3 cellular contexts compared by ENCODE assay signal in the genomic region with DNA sequence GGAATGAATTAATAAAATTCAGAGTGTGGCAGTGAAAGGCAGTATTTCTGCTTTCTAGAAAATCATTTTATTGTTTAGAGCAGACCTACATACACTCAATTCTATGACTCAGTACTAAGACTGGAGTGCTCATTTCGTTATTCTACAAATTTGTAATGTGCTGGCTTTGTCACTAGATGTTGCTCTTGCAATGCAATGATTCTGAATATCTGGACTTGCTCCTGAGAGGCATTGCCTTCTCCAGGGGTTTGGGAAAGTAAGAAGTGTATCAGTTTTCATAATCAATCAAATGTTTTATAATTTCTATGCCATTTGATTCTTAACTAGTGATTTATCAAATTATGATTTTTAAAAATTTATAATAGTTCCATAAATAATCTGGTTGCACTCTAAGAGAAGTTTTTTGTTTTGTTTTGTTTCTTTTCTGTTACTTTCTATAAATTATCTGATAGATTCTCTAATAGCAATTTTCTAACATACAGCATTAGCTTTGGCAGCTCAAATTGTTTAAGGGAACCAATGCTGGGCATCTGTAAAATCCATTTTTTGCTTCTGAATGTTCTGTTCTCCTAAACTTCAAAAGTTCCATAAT.
TF ChIP-seq lines count a peak whose summit lies in the region.

No MANE protein-coding gene starts in this region.

TF ChIP-seq in A549, 52 proteins besides CTCF, POLR2A, EP300 and RAD21:
- TF ChIP-seq SMC3 (IDR thresholded peaks at IDR 0.05) (peak; percentile 93), NFE2L2 (conservative IDR thresholded peaks at IDR 0.05; ENCODE audit: low read length) (no peak), FOSL2 (IDR thresholded peaks at IDR 0.05) (no peak), FOSL2 (CRISPR knock-in tag; IDR thresholded peaks at IDR 0.05) (peak; percentile 51; the same call in 1 of the 2 replicates)

TF ChIP-seq in HEK293, 187 proteins besides CTCF, POLR2A, EP300 and RAD21 (continues in another document):
- TF ChIP-seq, protein P1, sequence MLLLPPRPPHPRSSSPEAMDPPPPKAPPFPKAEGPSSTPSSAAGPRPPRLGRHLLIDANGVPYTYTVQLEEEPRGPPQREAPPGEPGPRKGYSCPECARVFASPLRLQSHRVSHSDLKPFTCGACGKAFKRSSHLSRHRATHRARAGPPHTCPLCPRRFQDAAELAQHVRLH (tag by site-specific recombination; IDR thresholded peaks at IDR 0.05) = no peak
- TF ChIP-seq ZFP41 (tag by site-specific recombination; IDR thresholded peaks at IDR 0.05; ENCODE audit: borderline replicate concordance) (no peak), ZNF560 (tag by site-specific recombination; IDR thresholded peaks at IDR 0.05; ENCODE audit: borderline replicate concordance) (no peak), ZNF514 (tag by site-specific recombination; IDR thresholded peaks at IDR 0.05) (no peak), ZNF324 (tag by site-specific recombination; IDR thresholded peaks at IDR 0.05) (no peak), SCRT1 (tag by site-specific recombination; IDR thresholded peaks at IDR 0.05; ENCODE audit: borderline replicate concordance) (no peak), PRDM1 (tag by site-specific recombination; IDR thresholded peaks at IDR 0.05) (0 out of 2 replicates have a peak, but pooled peaks have one; percentile 48), ZNF211 (tag by site-specific recombination; IDR thresholded peaks at IDR 0.05; ENCODE audit: low read depth) (no peak), ZXDB (tag by site-specific recombination; IDR thresholded peaks at IDR 0.05) (0 out of 2 replicates have a peak, but pooled peaks have one; percentile 13), KLF10 (tag by site-specific recombination; IDR thresholded peaks at IDR 0.05) (no peak)
- TF ChIP-seq, protein P2, sequence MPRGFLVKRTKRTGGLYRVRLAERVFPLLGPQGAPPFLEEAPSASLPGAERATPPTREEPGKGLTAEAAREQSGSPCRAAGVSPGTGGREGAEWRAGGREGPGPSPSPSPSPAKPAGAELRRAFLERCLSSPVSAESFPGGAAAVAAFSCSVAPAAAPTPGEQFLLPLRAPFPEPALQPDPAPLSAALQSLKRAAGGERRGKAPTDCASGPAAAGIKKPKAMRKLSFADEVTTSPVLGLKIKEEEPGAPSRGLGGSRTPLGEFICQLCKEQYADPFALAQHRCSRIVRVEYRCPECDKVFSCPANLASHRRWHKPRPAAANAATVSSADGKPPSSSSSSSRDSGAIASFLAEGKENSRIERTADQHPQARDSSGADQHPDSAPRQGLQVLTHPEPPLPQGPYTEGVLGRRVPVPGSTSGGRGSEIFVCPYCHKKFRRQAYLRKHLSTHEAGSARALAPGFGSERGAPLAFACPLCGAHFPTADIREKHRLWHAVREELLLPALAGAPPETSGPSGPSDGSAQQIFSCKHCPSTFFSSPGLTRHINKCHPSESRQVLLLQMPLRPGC (tag by site-specific recombination; IDR thresholded peaks at IDR 0.05) = no peak
- TF ChIP-seq, protein P3, sequence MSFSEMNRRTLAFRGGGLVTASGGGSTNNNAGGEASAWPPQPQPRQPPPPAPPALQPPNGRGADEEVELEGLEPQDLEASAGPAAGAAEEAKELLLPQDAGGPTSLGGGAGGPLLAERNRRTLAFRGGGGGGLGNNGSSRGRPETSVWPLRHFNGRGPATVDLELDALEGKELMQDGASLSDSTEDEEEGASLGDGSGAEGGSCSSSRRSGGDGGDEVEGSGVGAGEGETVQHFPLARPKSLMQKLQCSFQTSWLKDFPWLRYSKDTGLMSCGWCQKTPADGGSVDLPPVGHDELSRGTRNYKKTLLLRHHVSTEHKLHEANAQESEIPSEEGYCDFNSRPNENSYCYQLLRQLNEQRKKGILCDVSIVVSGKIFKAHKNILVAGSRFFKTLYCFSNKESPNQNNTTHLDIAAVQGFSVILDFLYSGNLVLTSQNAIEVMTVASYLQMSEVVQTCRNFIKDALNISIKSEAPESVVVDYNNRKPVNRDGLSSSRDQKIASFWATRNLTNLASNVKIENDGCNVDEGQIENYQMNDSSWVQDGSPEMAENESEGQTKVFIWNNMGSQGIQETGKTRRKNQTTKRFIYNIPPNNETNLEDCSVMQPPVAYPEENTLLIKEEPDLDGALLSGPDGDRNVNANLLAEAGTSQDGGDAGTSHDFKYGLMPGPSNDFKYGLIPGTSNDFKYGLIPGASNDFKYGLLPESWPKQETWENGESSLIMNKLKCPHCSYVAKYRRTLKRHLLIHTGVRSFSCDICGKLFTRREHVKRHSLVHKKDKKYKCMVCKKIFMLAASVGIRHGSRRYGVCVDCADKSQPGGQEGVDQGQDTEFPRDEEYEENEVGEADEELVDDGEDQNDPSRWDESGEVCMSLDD (tag by site-specific recombination; IDR thresholded peaks at IDR 0.05) = no peak
- TF ChIP-seq, protein P4, sequence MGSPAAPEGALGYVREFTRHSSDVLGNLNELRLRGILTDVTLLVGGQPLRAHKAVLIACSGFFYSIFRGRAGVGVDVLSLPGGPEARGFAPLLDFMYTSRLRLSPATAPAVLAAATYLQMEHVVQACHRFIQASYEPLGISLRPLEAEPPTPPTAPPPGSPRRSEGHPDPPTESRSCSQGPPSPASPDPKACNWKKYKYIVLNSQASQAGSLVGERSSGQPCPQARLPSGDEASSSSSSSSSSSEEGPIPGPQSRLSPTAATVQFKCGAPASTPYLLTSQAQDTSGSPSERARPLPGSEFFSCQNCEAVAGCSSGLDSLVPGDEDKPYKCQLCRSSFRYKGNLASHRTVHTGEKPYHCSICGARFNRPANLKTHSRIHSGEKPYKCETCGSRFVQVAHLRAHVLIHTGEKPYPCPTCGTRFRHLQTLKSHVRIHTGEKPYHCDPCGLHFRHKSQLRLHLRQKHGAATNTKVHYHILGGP (tag by site-specific recombination; IDR thresholded peaks at IDR 0.05) = 0 out of 2 replicates have a peak, but pooled peaks have one; percentile 40
- TF ChIP-seq, protein P5, sequence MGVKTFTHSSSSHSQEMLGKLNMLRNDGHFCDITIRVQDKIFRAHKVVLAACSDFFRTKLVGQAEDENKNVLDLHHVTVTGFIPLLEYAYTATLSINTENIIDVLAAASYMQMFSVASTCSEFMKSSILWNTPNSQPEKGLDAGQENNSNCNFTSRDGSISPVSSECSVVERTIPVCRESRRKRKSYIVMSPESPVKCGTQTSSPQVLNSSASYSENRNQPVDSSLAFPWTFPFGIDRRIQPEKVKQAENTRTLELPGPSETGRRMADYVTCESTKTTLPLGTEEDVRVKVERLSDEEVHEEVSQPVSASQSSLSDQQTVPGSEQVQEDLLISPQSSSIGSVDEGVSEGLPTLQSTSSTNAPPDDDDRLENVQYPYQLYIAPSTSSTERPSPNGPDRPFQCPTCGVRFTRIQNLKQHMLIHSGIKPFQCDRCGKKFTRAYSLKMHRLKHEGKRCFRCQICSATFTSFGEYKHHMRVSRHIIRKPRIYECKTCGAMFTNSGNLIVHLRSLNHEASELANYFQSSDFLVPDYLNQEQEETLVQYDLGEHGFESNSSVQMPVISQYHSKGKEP (tag by site-specific recombination; IDR thresholded peaks at IDR 0.05) = no peak

TF ChIP-seq in endothelial cell of umbilical vein, 7 proteins besides CTCF, POLR2A, EP300 and RAD21:
- peak; percentile 56 for TF ChIP-seq FOS (IDR thresholded peaks at IDR 0.05; ENCODE audit: borderline replicate concordance, insufficient read depth, low read length)
- TF ChIP-seq, protein P6, sequence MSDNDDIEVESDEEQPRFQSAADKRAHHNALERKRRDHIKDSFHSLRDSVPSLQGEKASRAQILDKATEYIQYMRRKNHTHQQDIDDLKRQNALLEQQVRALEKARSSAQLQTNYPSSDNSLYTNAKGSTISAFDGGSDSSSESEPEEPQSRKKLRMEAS (IDR thresholded peaks at IDR 0.05; ENCODE audit: insufficient read depth, insufficient read length) = no peak
